Comparison of ENCODE assay signal across 29 cellular contexts in the genomic region with DNA sequence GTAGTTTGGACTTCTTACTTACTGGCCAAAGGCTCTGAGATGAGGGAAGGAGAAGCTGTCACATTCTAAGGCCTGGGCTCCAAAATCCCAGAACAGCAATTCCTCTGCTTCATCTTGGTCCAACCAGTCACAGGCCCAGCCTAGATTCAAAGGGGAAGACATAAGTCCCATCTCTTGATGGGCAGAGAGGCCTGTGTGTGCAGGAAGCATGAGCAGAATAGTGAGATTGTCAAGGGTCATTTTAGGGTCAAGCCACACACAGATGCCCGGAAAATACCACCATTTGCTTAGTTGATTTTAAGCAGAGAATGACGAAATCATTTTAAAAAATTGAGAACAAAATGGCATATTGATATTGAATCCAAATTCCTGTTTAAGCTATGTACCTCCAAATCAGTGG.
"Had no signal": no experiment of that assay in that cellular context is flagged by ENCODE, and none has a peak within 500 bp of the region (broad histone marks: within the 10 kb centered on the region; RNA-seq: fewer than 3 reads in every experiment).

No MANE protein-coding gene starts in this region.

- H3K27me3 ChIP-seq: adrenal gland, breast epithelium, cardiac muscle cell, dorsolateral prefrontal cortex, foreskin keratinocyte, gastrocnemius medialis, heart left ventricle had no signal

- DNase-seq: activated CD4-positive, alpha-beta T cell treated with anti-CD3 and anti-CD28 coated beads for 1 hour; activated CD4-positive, alpha-beta T cell treated with anti-CD3 and anti-CD28 coated beads for 4 hours; activated CD4-positive, alpha-beta T cell treated with anti-CD3 and anti-CD28 coated beads, Interleukin-2, amount 10 ng/mL, durations not matched to agents 7 days and 5 days; activated CD4-positive, alpha-beta T cell treated with anti-CD3 and anti-CD28 coated beads, Interleukin-2, amount 50 U/mL, for 48 hours; activated CD8-positive, alpha-beta memory T cell treated with anti-CD3 and anti-CD28 coated beads, Interleukin-2, amount 10 ng/mL, durations not matched to agents 7 days and 5 days; activated CD8-positive, alpha-beta memory T cell treated with anti-CD3 and anti-CD28 coated beads, Interleukin-2, amount 50 U/mL, for 4 hours; activated CD8-positive, alpha-beta T cell treated with anti-CD3 and anti-CD28 coated beads, Interleukin-2, amount 10 ng/mL, durations not matched to agents 7 days and 5 days; activated effector memory CD4-positive, alpha-beta T cell treated with anti-CD3 and anti-CD28 coated beads, Interleukin-2, amount 50 U/mL, for 16 hours; activated naive CD4-positive, alpha-beta T cell treated with anti-CD3 and anti-CD28 coated beads for 36 hours; activated naive CD8-positive, alpha-beta T cell treated with anti-CD3 and anti-CD28 coated beads for 36 hours; activated naive CD8-positive, alpha-beta T cell treated with anti-CD3 and anti-CD28 coated beads, Interleukin-2, amount 50 U/mL, for 24 hours; activated T-cell treated with anti-CD3 and anti-CD28 coated beads, Interleukin-2, amount 50 U/mL, for 1 hour; activated T-cell treated with anti-CD3 and anti-CD28 coated beads, Interleukin-2, amount 50 U/mL, for 48 hours; adrenal gland; aorta; central memory CD4-positive, alpha-beta T cell; effector memory CD4-positive, alpha-beta T cell; endodermal cell; foreskin keratinocyte; gastrocnemius medialis; glutamatergic neuron; heart left ventricle; T-helper 1 cell; T-helper 17 cell; T1000 had no signal

- H3K27ac ChIP-seq: adrenal gland, breast epithelium, cardiac muscle cell, coronary artery, foreskin keratinocyte, gastrocnemius medialis, heart left ventricle had no signal

- H3K4me3 ChIP-seq: adrenal gland, breast epithelium, cardiac muscle cell, coronary artery, dorsolateral prefrontal cortex, gastrocnemius medialis, heart left ventricle had no signal

- H3K4me1 ChIP-seq: adrenal gland, breast epithelium, foreskin keratinocyte, gastrocnemius medialis had no signal

- H3K9me3 ChIP-seq: adrenal gland, breast epithelium, gastrocnemius medialis had no signal

- H3K36me3 ChIP-seq: adrenal gland, breast epithelium, cardiac muscle cell, gastrocnemius medialis, heart left ventricle had no signal
